1 cellular context compared by ENCODE assay signal in genomic region chr2:73163522-73164367, GRCh38.
TF ChIP-seq lines count a peak whose summit lies in the region.

No MANE protein-coding gene starts in this region.

TF ChIP-seq in IMR-90, 13 proteins besides CTCF, POLR2A, EP300 and RAD21 (continued from another document):
- TF ChIP-seq ELK1 (IDR thresholded peaks at IDR 0.05; ENCODE audit: borderline replicate concordance, low read depth, low read length) = no peak
